ENCODE assay signal across 8 cellular contexts in the genomic region with DNA sequence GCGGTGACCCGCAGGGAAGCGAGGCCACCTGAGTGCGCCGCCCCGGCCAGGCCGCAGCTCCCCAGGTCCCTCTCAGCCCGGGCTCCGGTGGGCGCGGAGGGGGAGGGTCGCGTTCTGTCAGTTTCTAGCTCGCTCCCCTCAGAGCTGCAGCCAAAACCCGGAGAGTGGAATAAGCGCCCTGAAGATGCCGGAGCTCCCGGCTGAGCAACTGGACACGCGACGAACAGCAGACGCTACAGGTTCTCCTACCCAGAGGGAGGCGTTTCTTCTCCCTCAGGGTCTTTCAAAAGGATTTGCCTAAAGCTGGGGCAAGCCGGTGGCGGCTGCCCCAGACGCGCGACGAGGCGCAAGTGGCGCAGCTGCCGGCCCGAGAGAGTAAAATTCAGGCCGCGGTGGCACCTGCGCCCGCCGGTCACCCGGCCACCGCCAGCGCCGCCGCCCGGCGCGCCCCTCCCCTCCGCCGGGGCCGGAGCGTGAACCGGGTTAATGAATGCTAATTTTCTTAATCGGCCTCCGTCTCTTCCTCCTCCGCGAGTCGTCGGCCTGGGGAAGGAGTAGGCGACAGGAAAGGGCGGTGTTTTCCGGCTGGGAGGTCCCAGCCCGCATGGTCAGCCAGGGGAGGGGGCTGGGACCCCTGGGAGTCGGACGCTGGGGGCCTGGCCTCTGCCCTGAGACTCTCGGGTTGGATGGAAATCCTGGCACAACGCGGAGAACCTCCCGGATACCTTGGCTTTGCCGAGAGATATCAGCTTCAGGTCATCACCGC. TPM values are rescaled to one million over a fixed set of nuclear protein-coding genes. Genes with fewer than 3 reads are reported as not detected.
DNase-seq lines count a peak whose midpoint lies in the region; ATAC-seq and TF ChIP-seq lines count a peak whose summit lies in the region.

No MANE protein-coding gene starts in this region.

- H3K4me1 ChIP-seq in adrenal gland (replicated peaks in 1 of 2) (peaks cover 0 to 7% of the 10 kb centered on the region in 2 donors), left ventricle myocardium inferior (peaks cover 57% of the 10 kb centered on the region), prostate gland (replicated peaks) (peaks cover 3% of the 10 kb centered on the region), aorta (ENCODE audit: control insufficient read depth in 1 of 2, insufficient read depth in 2 of 2, low read length in 2 of 2) (peaks cover 0 to 4% of the 10 kb centered on the region in 2 donors)

- intact Hi-C loops in adrenal gland (cut with DNase I) (no loop called here), left ventricle myocardium inferior (cut with micrococcal nuclease) (no loop called here), prostate gland (cut with DNase I) (loop anchor here (5.0 kb wide), 2 partner anchors 110 to 205 kb away; no protein-coding TSS in a partner anchor), aorta (cut with DNase I) (loop anchor here (5.0 to 10.0 kb wide), 6 partner anchors 50 to 257 kb away; no protein-coding TSS in a partner anchor)

- DNase-seq in GM12864 (ENCODE audit: low read depth) (peak; percentile 74), NCI-H1092 treated with DMSO at 0.1 percent for 48 hours (lab: John Stamatoyannopoulos, UW) (peak; percentile 77), SW 1271 (lab: John Stamatoyannopoulos, UW) (peak; percentile 80 to 89), adrenal gland (peak; percentile 53 to 78 (median 66)), left ventricle myocardium inferior (peak; percentile 75), prostate gland (ENCODE audit: low spot score) (peak; percentile 70), aorta (peak; percentile 84 to 89)

- H3K9me3 ChIP-seq in adrenal gland (replicated peaks in 1 of 3) (no peaks in the 10 kb centered on the region), left ventricle myocardium inferior (replicated peaks) (no peaks in the 10 kb centered on the region), prostate gland (no peaks in the 10 kb centered on the region), aorta (ENCODE audit: control insufficient read depth, low read length) (no peaks in the 10 kb centered on the region)

- TF ChIP-seq CTCF in GM12864 (IDR thresholded peaks at IDR 0.05; ENCODE audit: low read depth, low read length, missing control alignments): no peak
- no peak for TF ChIP-seq CTCF in adrenal gland (IDR thresholded peaks at IDR 0.05)
- TF ChIP-seq CTCF in left ventricle myocardium inferior (IDR thresholded peaks at IDR 0.05; ENCODE audit: borderline replicate concordance): peak; percentile 9
- TF ChIP-seq CTCF in prostate gland (IDR thresholded peaks at IDR 0.05): no peak

- peak overlapping the region in 4 of 5 donors; percentile 35 to 90 (median 65) for H3K27ac ChIP-seq in adrenal gland
- peak overlapping the region; percentile 98 for H3K27ac ChIP-seq in left ventricle myocardium inferior (replicated peaks)
- H3K27ac ChIP-seq in prostate gland: peak overlapping the region; percentile 93 to 94
- H3K27ac ChIP-seq in aorta (ENCODE audit: low read depth in 1 of 2, low read length in 2 of 2): peak overlapping the region; percentile 61 to 88

- 0 to 1% (median 1%) methylated on average over 18 to 69 of the region's 69 CpGs for WGBS in adrenal gland, 4 donors
- WGBS in prostate gland: under 1% methylated on average over 67 of the region's 69 CpGs
- 0% methylated on average over 65 to 69 of the region's 69 CpGs for WGBS in aorta, 2 donors

- H3K27me3 ChIP-seq in adrenal gland: no peaks in the 10 kb centered on the region
- H3K27me3 ChIP-seq in left ventricle myocardium inferior (ENCODE audit: low read depth): no peaks in the 10 kb centered on the region
- no peaks in the 10 kb centered on the region for H3K27me3 ChIP-seq in prostate gland (replicated peaks; ENCODE audit: insufficient read depth)
- H3K27me3 ChIP-seq in aorta (ENCODE audit: control insufficient read depth in 1 of 2, insufficient read depth in 2 of 2, low read length in 1 of 2): no peaks in the 10 kb centered on the region

- ATAC-seq in HG02571 (IDR thresholded peaks at IDR 0.05; ENCODE audit: unreplicated experiment): peak; percentile 40
- ATAC-seq in aorta (ENCODE audit: low FRiP score): peak; percentile 75

- peak overlapping the region; percentile 91 for H3K4me3 ChIP-seq in GM12864 (ENCODE audit: low read depth, low read length)
- H3K4me3 ChIP-seq in adrenal gland: peak overlapping the region; percentile 48 to 94 (median 62)
- H3K4me3 ChIP-seq in left ventricle myocardium inferior: peak overlapping the region; percentile 93
- peak overlapping the region; percentile 88 to 91 for H3K4me3 ChIP-seq in prostate gland
- H3K4me3 ChIP-seq in aorta (ENCODE audit: low read length in 2 of 2): peak overlapping the region; percentile 82 to 97

- H3K36me3 ChIP-seq in adrenal gland (replicated peaks in 1 of 2): no peaks in the 10 kb centered on the region
- H3K36me3 ChIP-seq in left ventricle myocardium inferior: no peaks in the 10 kb centered on the region
- no peaks in the 10 kb centered on the region for H3K36me3 ChIP-seq in prostate gland
- H3K36me3 ChIP-seq in aorta (ENCODE audit: control insufficient read depth in 1 of 2, insufficient read depth in 2 of 2, low read length in 1 of 2): no peaks in the 10 kb centered on the region

- TF ChIP-seq POLR2A in adrenal gland (IDR thresholded peaks at IDR 0.05) (peak in 1 of 2 donors; percentile 35), prostate gland (IDR thresholded peaks at IDR 0.05) (peak; percentile 12)

RNA-seq across cellular contexts. Expression of a gene that starts 0.8 kb away (rescaled TPM):
- total RNA-seq in adrenal gland: 10 to 100 TPM in 5 of 8 donors, 1 to 10 TPM in 3; 4.2 to 30.2 (median 15.2) TPM
- 10 to 100 TPM in 1 of 3 donors, 1 to 10 TPM in 2; 7.0 to 13.9 (median 7.6) TPM for polyA plus RNA-seq in adrenal gland
- 81.9 TPM for total RNA-seq in left ventricle myocardium inferior
- total RNA-seq in prostate gland: 10 to 100 TPM; 38.5 to 75.5 TPM
- 10 to 100 TPM; 56.5 to 94.8 TPM for total RNA-seq in aorta
- polyA plus RNA-seq in aorta: 10 to 100 TPM; 12.6 to 26.5 TPM

Comparison
In these comparisons a context has a peak if more than half of its experiments do, and no peak if none do; other contexts are left out.
1. Peak in every context shown above with its lines: DNase-seq, ATAC-seq, H3K4me3 ChIP-seq and H3K27ac ChIP-seq.
2. intact Hi-C loops: an anchor here in prostate gland (5.0 kb wide) and aorta (5.0 to 10.0 kb wide); none called in adrenal gland and left ventricle myocardium inferior.